27 cellular contexts compared by ENCODE assay signal in genomic region chr1:188218289-188218688, GRCh38.
"Had no signal": no experiment of that assay in that cellular context is flagged by ENCODE, and none has a peak within 500 bp of the region (broad histone marks: within the 10 kb centered on the region; RNA-seq: fewer than 3 reads in every experiment).

No MANE protein-coding gene starts in this region.

- H3K27me3 ChIP-seq: heart right ventricle, hepatocyte, left lung, neural progenitor cell, neutrophil, ovary, right atrium auricular region, spleen, suprapubic skin, tibial artery, uterus had no signal

- H3K9ac ChIP-seq: neural progenitor cell had no signal

- H3K27me3 Mint-ChIP-seq: naive thymus-derived CD8-positive, alpha-beta T cell; progenitor cell of endocrine pancreas; stimulated activated naive CD8-positive, alpha-beta T cell treated with anti-CD3 and anti-CD28 coated beads, Interleukin-15, Interleukin-2, amounts not matched to agents 100 ng/mL and 50 ng/mL, for 24 hours; type B pancreatic cell had no signal

- H3K4me1 Mint-ChIP-seq: naive thymus-derived CD8-positive, alpha-beta T cell; nephron; neural progenitor cell; stimulated activated effector memory CD8-positive, alpha-beta T cell treated with anti-CD3 and anti-CD28 coated beads, Interleukin-12 subunit alpha, Interleukin-12 subunit beta, amount 100 ng/mL, for 72 hours had no signal

- ATAC-seq: heart right ventricle; left colon; left lung; lower lobe of right lung; naive thymus-derived CD8-positive, alpha-beta T cell; sciatic nerve; stimulated activated effector memory CD8-positive, alpha-beta T cell treated with anti-CD3 and anti-CD28 coated beads, Interleukin-12 subunit alpha, Interleukin-12 subunit beta, amount 100 ng/mL, for 72 hours had no signal

- H3K27ac ChIP-seq: heart right ventricle, hepatocyte, left lung, lower lobe of right lung, neural progenitor cell, neutrophil, ovary, right atrium auricular region, skin epidermis, spleen, suprapubic skin, thoracic aorta, tibial artery, uterus had no signal

- H3K4me3 ChIP-seq: heart right ventricle, hepatocyte, left lung, lower lobe of right lung, neural progenitor cell, ovary, right atrium auricular region, skin epidermis, spleen, suprapubic skin, thoracic aorta, tibial artery, uterus had no signal

- H3K4me1 ChIP-seq: heart right ventricle, left lung, lower lobe of right lung, right atrium auricular region, spleen, suprapubic skin, tibial artery, uterus had no signal

- H2AFZ ChIP-seq: hepatocyte, neural progenitor cell had no signal

- H3K79me2 ChIP-seq: hepatocyte had no signal

- H3K4me3 Mint-ChIP-seq: naive thymus-derived CD8-positive, alpha-beta T cell; nephron; neural progenitor cell; stimulated activated effector memory CD8-positive, alpha-beta T cell treated with anti-CD3 and anti-CD28 coated beads, Interleukin-12 subunit alpha, Interleukin-12 subunit beta, amount 100 ng/mL, for 72 hours; stimulated activated naive CD8-positive, alpha-beta T cell treated with anti-CD3 and anti-CD28 coated beads, Interleukin-15, Interleukin-2, amounts not matched to agents 100 ng/mL and 50 ng/mL, for 24 hours; type B pancreatic cell had no signal

- H3K9me3 ChIP-seq: heart right ventricle, left lung, lower lobe of right lung, neutrophil, ovary, right atrium auricular region, spleen, suprapubic skin, thoracic aorta, tibial artery, uterus had no signal

- DNase-seq: heart right ventricle; left colon; left lung; lower lobe of right lung; mammary epithelial cell; mesenchymal stem cell; naive thymus-derived CD8-positive, alpha-beta T cell; ovary; spleen; stimulated activated CD4-positive, alpha-beta T cell treated with anti-CD3 and anti-CD28 coated beads, Interleukin-4, amount 100 ng/mL, for 24 hours; stimulated activated naive CD4-positive, alpha-beta T cell; tibial artery; uterus had no signal

- FAIRE-seq: keratinocyte had no signal

- H3K36me3 ChIP-seq: heart right ventricle, left lung, lower lobe of right lung, neural progenitor cell, neutrophil, ovary, right atrium auricular region, spleen, suprapubic skin, thoracic aorta, tibial artery, uterus had no signal

- H3K36me3 Mint-ChIP-seq: naive thymus-derived CD8-positive, alpha-beta T cell; neural progenitor cell; stimulated activated effector memory CD8-positive, alpha-beta T cell treated with anti-CD3 and anti-CD28 coated beads, Interleukin-12 subunit alpha, Interleukin-12 subunit beta, amount 100 ng/mL, for 72 hours; type B pancreatic cell had no signal

- H3K27ac Mint-ChIP-seq: naive thymus-derived CD8-positive, alpha-beta T cell; nephron; neural progenitor cell; progenitor cell of endocrine pancreas; stimulated activated effector memory CD8-positive, alpha-beta T cell treated with anti-CD3 and anti-CD28 coated beads, Interleukin-12 subunit alpha, Interleukin-12 subunit beta, amount 100 ng/mL, for 72 hours; stimulated activated naive CD8-positive, alpha-beta T cell treated with anti-CD3 and anti-CD28 coated beads, Interleukin-15, Interleukin-2, amounts not matched to agents 100 ng/mL and 50 ng/mL, for 24 hours; type B pancreatic cell had no signal

- H3K9me3 Mint-ChIP-seq: nephron, neural progenitor cell, type B pancreatic cell had no signal

- H3K4me2 ChIP-seq: hepatocyte, neural progenitor cell had no signal
